ENCODE assay signal across 27 cellular contexts in genomic region chr9:91259162-91259561, GRCh38.
"Had no signal": no experiment of that assay in that cellular context is flagged by ENCODE, and none has a peak within 500 bp of the region (broad histone marks: within the 10 kb centered on the region; RNA-seq: fewer than 3 reads in every experiment).

No MANE protein-coding gene starts in this region.

- H3K27ac ChIP-seq: esophagus muscularis mucosa, neural progenitor cell, prostate gland, right atrium auricular region, testis, tibial artery had no signal

- H3K9me3 Mint-ChIP-seq: neural progenitor cell had no signal

- H3K4me1 Mint-ChIP-seq: neural progenitor cell had no signal

- DNase-seq: dermis blood vessel endothelial cell; effector memory CD4-positive, alpha-beta T cell; foreskin melanocyte; glutamatergic neuron; heart right ventricle; hippocampal formation; left cardiac atrium; left lung; mesendoderm; midbrain; naive thymus-derived CD4-positive, alpha-beta T cell; nucleus accumbens; stimulated activated CD4-positive, alpha-beta T cell treated with anti-CD3 and anti-CD28 coated beads, Interleukin-12 subunit alpha, Interleukin-12 subunit beta, amount 100 ng/mL, for 4 hours; stimulated activated CD4-positive, alpha-beta T cell treated with anti-CD3 and anti-CD28 coated beads, Interleukin-1b, Interleukin-23, amount 100 ng/mL, for 48 hours; stimulated activated CD4-positive, alpha-beta T cell treated with anti-CD3 and anti-CD28 coated beads, Interleukin-4, amount 100 ng/mL, for 1 hour; stimulated activated CD8-positive, alpha-beta memory T cell treated with anti-CD3 and anti-CD28 coated beads, Interleukin-4, amount 100 ng/mL, for 48 hours; stimulated activated naive CD8-positive, alpha-beta T cell treated with anti-CD3 and anti-CD28 coated beads, Interleukin-15, Interleukin-2, amounts not matched to agents 100 U/mL and 50 U/mL, for 24 hours; substantia nigra; testis; tibial artery had no signal

- H3K4me1 ChIP-seq: prostate gland, testis had no signal

- H3K27me3 ChIP-seq: esophagus muscularis mucosa, heart right ventricle, left lung, neural progenitor cell, right atrium auricular region, testis, tibial artery had no signal

- H3K4me3 Mint-ChIP-seq: naive thymus-derived CD4-positive, alpha-beta T cell; nephron; neural progenitor cell; type B pancreatic cell had no signal

- ATAC-seq: left cardiac atrium; stimulated activated naive CD8-positive, alpha-beta T cell treated with anti-CD3 and anti-CD28 coated beads, Interleukin-15, Interleukin-2, amounts not matched to agents 100 U/mL and 50 U/mL, for 24 hours had no signal

- H3K27ac Mint-ChIP-seq: nephron, neural progenitor cell, type B pancreatic cell had no signal

- FAIRE-seq: endothelial cell of umbilical vein had no signal

- H3K27me3 Mint-ChIP-seq: naive thymus-derived CD4-positive, alpha-beta T cell; type B pancreatic cell had no signal
